8 cellular contexts compared by ENCODE assay signal in genomic region chr7:142873281-142873784, GRCh38. TPM values are rescaled to one million over a fixed set of nuclear protein-coding genes. Genes with fewer than 3 reads are reported as not detected.
DNase-seq lines count a peak whose midpoint lies in the region; ATAC-seq, FAIRE-seq and TF ChIP-seq lines count a peak whose summit lies in the region.
"Had no signal": no experiment of that assay in that cellular context is flagged by ENCODE, and none has a peak within 500 bp of the region (broad histone marks: within the 10 kb centered on the region; RNA-seq: fewer than 3 reads in every experiment).

No MANE protein-coding gene starts in this region.

- H3K9me3 ChIP-seq in OCI-LY3 (ENCODE audit: insufficient read depth, low read length) (no peaks in the 10 kb centered on the region), small intestine (ENCODE audit: control insufficient read depth, low read depth) (no peaks in the 10 kb centered on the region)

- peaks cover 20% of the 10 kb centered on the region; the same call in 2 of the 3 replicates for H3K36me3 Mint-ChIP-seq in GM23338 (ENCODE audit: low read depth)
- H3K36me3 Mint-ChIP-seq: natural killer cell had no signal

- no peaks in the 10 kb centered on the region for H3K4me1 ChIP-seq in GM23338 (ENCODE audit: insufficient read depth)
- no peaks in the 10 kb centered on the region for H3K4me1 ChIP-seq in OCI-LY3 (ENCODE audit: low read length)
- no peaks in the 10 kb centered on the region for H3K4me1 ChIP-seq in small intestine (ENCODE audit: control insufficient read depth in 2 of 2, insufficient read depth in 1 of 2, low read depth in 1 of 2, low read length in 1 of 2)

- no peaks in the 10 kb centered on the region for H3K9me2 ChIP-seq in GM23338 (ENCODE audit: insufficient read depth)

- H3F3A ChIP-seq in GM23338 (replicated peaks; ENCODE audit: low read depth): no peaks in the 10 kb centered on the region

- no peak overlapping the region for H2AFZ ChIP-seq in GM23338
- peak overlapping the region; percentile 70; the same call in 1 of the 2 replicates for H2AFZ ChIP-seq in OCI-LY3 (ENCODE audit: low read depth, low read length)

- WGBS in small intestine, 3 donors: 77 to 78% (median 78%) methylated on average over 10 to 11 of the region's 11 CpGs

- no peaks in the 10 kb centered on the region for H3K79me2 ChIP-seq in GM23338 (replicated peaks; ENCODE audit: insufficient read depth)
- H3K79me2 ChIP-seq in OCI-LY3 (ENCODE audit: low read length): no peaks in the 10 kb centered on the region

- H3K27ac ChIP-seq in GM23338 (ENCODE audit: low read depth): no peak overlapping the region
- H3K27ac ChIP-seq in OCI-LY3 (ENCODE audit: low read length): no peak overlapping the region
- no peak overlapping the region for H3K27ac ChIP-seq in small intestine (ENCODE audit: low read depth in 1 of 2, low read length in 1 of 2)

- H3K27ac Mint-ChIP-seq in GM23338: no peak overlapping the region
- H3K27ac Mint-ChIP-seq: natural killer cell had no signal

- H3K4me3 Mint-ChIP-seq in GM23338: no peak overlapping the region
- H3K4me3 Mint-ChIP-seq: natural killer cell had no signal

- no peak overlapping the region for H3K4me2 ChIP-seq in GM23338
- 0 out of 2 replicates have a peak overlapping the region, but pooled peaks have one; percentile 44 for H3K4me2 ChIP-seq in OCI-LY3 (ENCODE audit: low read length)

- no peaks in the 10 kb centered on the region for H3K4me1 Mint-ChIP-seq in GM23338
- H3K4me1 Mint-ChIP-seq: natural killer cell had no signal

- H3K9me3 Mint-ChIP-seq in GM23338: peaks cover 5% of the 10 kb centered on the region; the same call in 1 of the 3 replicates
- H3K9me3 Mint-ChIP-seq: natural killer cell had no signal

- FAIRE-seq in small intestine (lab: Jason Lieb, UNC): no peak

- peak; percentile 64 for DNase-seq in GM23338 (ENCODE audit: low spot score)
- DNase-seq in choroid plexus epithelial cell (ENCODE audit: low read depth): peak; percentile 6
- peak; percentile 33 for DNase-seq in small intestine
- DNase-seq in cerebellar cortex (ENCODE audit: low spot score): no peak
- DNase-seq: natural killer cell had no signal

- H4K20me1 ChIP-seq in GM23338 (replicated peaks; ENCODE audit: insufficient read depth) (no peaks in the 10 kb centered on the region), OCI-LY3 (ENCODE audit: insufficient read depth, low read length) (no peaks in the 10 kb centered on the region)

- ATAC-seq in GM23338 (peak; percentile 90), HG03097 (IDR thresholded peaks at IDR 0.05; ENCODE audit: low FRiP score, unreplicated experiment) (no peak)

- TF ChIP-seq CTCF in GM12875 (IDR thresholded peaks at IDR 0.05; ENCODE audit: borderline replicate concordance, insufficient read depth, low read depth, low read length): peak; percentile 92
- peak; percentile 83 to 84 for TF ChIP-seq CTCF in GM23338 (conservative IDR thresholded peaks at IDR 0.05; ENCODE audit: low read depth in 2 of 2)
- TF ChIP-seq CTCF in OCI-LY3 (IDR thresholded peaks at IDR 0.05; ENCODE audit: low read depth, low read length): peak; percentile 81
- TF ChIP-seq CTCF in choroid plexus epithelial cell (conservative IDR thresholded peaks at IDR 0.05; ENCODE audit: low read depth, low read length): peak; percentile 59

- H3K36me3 ChIP-seq in GM23338 (ENCODE audit: insufficient read depth): no peaks in the 10 kb centered on the region
- no peaks in the 10 kb centered on the region for H3K36me3 ChIP-seq in OCI-LY3 (replicated peaks; ENCODE audit: low read depth, low read length)
- no peaks in the 10 kb centered on the region for H3K36me3 ChIP-seq in small intestine (ENCODE audit: control insufficient read depth in 2 of 2, insufficient read depth in 2 of 2, low read length in 2 of 2)

- peaks cover 7% of the 10 kb centered on the region for H3K27me3 Mint-ChIP-seq in GM23338 (ENCODE audit: insufficient read depth, low read depth, poor library complexity)

- H3K4me3 ChIP-seq in GM12875 (ENCODE audit: low read depth, low read length) (no peak overlapping the region), GM23338 (no peak overlapping the region), OCI-LY3 (ENCODE audit: low read length) (no peak overlapping the region), choroid plexus epithelial cell (ENCODE audit: low read depth, low read length) (no peak overlapping the region), small intestine (ENCODE audit: low read depth in 1 of 2, low read length in 2 of 2) (no peak overlapping the region)

- no peak overlapping the region for H3K9ac ChIP-seq in OCI-LY3 (ENCODE audit: low read length)

- H3K27me3 ChIP-seq in GM23338 (ENCODE audit: insufficient read depth): no peaks in the 10 kb centered on the region
- no peaks in the 10 kb centered on the region for H3K27me3 ChIP-seq in OCI-LY3 (ENCODE audit: low read depth, low read length)
- H3K27me3 ChIP-seq in small intestine (ENCODE audit: control insufficient read depth in 2 of 2, insufficient read depth in 2 of 2, low read length in 2 of 2): peaks cover 0 to 2% of the 10 kb centered on the region in 2 donors

TF ChIP-seq in GM23338, 12 proteins besides CTCF, POLR2A, EP300 and RAD21 (continues in another document):
- TF ChIP-seq, protein P1, sequence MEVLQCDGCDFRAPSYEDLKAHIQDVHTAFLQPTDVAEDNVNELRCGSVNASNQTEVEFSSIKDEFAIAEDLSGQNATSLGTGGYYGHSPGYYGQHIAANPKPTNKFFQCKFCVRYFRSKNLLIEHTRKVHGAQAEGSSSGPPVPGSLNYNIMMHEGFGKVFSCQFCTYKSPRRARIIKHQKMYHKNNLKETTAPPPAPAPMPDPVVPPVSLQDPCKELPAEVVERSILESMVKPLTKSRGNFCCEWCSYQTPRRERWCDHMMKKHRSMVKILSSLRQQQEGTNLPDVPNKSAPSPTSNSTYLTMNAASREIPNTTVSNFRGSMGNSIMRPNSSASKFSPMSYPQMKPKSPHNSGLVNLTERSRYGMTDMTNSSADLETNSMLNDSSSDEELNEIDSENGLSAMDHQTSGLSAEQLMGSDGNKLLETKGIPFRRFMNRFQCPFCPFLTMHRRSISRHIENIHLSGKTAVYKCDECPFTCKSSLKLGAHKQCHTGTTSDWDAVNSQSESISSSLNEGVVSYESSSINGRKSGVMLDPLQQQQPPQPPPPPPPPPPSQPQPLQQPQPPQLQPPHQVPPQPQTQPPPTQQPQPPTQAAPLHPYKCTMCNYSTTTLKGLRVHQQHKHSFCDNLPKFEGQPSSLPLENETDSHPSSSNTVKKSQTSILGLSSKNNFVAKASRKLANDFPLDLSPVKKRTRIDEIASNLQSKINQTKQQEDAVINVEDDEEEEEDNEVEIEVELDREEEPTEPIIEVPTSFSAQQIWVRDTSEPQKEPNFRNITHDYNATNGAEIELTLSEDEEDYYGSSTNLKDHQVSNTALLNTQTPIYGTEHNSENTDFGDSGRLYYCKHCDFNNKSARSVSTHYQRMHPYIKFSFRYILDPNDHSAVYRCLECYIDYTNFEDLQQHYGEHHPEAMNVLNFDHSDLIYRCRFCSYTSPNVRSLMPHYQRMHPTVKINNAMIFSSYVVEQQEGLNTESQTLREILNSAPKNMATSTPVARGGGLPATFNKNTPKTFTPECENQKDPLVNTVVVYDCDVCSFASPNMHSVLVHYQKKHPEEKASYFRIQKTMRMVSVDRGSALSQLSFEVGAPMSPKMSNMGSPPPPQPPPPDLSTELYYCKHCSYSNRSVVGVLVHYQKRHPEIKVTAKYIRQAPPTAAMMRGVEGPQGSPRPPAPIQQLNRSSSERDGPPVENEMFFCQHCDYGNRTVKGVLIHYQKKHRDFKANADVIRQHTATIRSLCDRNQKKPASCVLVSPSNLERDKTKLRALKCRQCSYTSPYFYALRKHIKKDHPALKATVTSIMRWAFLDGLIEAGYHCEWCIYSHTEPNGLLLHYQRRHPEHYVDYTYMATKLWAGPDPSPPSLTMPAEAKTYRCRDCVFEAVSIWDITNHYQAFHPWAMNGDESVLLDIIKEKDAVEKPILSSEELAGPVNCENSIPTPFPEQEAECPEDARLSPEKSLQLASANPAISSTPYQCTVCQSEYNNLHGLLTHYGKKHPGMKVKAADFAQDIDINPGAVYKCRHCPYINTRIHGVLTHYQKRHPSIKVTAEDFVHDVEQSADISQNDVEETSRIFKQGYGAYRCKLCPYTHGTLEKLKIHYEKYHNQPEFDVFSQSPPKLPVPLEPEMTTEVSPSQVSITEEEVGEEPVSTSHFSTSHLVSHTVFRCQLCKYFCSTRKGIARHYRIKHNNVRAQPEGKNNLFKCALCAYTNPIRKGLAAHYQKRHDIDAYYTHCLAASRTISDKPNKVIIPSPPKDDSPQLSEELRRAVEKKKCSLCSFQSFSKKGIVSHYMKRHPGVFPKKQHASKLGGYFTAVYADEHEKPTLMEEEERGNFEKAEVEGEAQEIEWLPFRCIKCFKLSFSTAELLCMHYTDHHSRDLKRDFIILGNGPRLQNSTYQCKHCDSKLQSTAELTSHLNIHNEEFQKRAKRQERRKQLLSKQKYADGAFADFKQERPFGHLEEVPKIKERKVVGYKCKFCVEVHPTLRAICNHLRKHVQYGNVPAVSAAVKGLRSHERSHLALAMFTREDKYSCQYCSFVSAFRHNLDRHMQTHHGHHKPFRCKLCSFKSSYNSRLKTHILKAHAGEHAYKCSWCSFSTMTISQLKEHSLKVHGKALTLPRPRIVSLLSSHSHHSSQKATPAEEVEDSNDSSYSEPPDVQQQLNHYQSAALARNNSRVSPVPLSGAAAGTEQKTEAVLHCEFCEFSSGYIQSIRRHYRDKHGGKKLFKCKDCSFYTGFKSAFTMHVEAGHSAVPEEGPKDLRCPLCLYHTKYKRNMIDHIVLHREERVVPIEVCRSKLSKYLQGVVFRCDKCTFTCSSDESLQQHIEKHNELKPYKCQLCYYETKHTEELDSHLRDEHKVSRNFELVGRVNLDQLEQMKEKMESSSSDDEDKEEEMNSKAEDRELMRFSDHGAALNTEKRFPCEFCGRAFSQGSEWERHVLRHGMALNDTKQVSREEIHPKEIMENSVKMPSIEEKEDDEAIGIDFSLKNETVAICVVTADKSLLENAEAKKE (CRISPR knock-in tag; IDR thresholded peaks at IDR 0.05): no peak
- TF ChIP-seq EZH2phosphoT487 (IDR thresholded peaks at IDR 0.05; ENCODE audit: unreplicated experiment) (no peak), ZNF114 (CRISPR knock-in tag; IDR thresholded peaks at IDR 0.05) (no peak), CREB1 (CRISPR knock-in tag; IDR thresholded peaks at IDR 0.05; ENCODE audit: low read depth) (no peak), STAT1 (IDR thresholded peaks at IDR 0.05; ENCODE audit: unreplicated experiment) (no peak), POLR2AphosphoS5 (IDR thresholded peaks at IDR 0.05; ENCODE audit: low read depth) (no peak), NANOG (IDR thresholded peaks at IDR 0.05; ENCODE audit: borderline replicate concordance) (no peak)

RNA-seq across cellular contexts. Expression of gene TRPV6, which starts 12.2 kb away (rescaled TPM):
- total RNA-seq in GM23338 (2014; rRNA removed; shearing (Covaris generic)): 0.43 and 0.80 TPM in 2 replicates
- polyA plus RNA-seq in GM23338 (2016; fragmentation: Nextera tagmentation; extraction: Ambion mirVana) (0.08 and 0.17 TPM in 2 replicates), small intestine (10 to 100 TPM in 2 of 3 donors, 1 to 10 TPM in 1; 8.8 to 27.3 (median 23.0) TPM)
- total RNA-seq: natural killer cell had no signal

RNA-seq across cellular contexts. Expression of gene EPHB6, which starts 18.5 kb away (rescaled TPM):
- 18.1 and 20.8 TPM in 2 replicates for total RNA-seq in GM23338 (2014; rRNA removed; shearing (Covaris generic))
- polyA plus RNA-seq in GM23338 (2016; fragmentation: Nextera tagmentation; extraction: Ambion mirVana) (27.5 and 33.2 TPM in 2 replicates), small intestine (10 to 100 TPM in 2 of 3 donors, 1 to 10 TPM in 1; 6.5 to 26.2 (median 17.0) TPM)
